9 cellular contexts compared by ENCODE assay signal in the genomic region with DNA sequence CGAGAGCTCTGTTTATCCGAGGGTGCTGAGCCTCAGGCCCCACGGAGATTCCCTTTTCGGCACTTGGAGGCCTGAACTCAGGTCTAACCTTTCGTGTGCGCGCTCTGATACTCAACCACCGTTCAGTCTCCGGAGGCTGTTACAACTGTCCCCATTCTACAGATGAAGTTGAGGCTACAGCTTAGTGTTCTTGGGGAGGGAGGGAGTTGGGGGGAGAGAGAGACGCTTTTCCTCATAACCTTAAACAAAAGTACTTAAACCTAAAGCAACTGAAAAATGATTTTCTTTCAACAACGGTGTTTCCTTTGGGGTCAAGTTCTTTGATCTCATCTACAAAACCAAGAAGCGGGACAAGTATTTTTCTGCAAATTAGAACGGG. TPM values are rescaled to one million over a fixed set of nuclear protein-coding genes. Genes with fewer than 3 reads are reported as not detected.
A peak's percentile ranks its signal among the peaks of the same experiment; 100 is the strongest.
DNase-seq lines count a peak whose midpoint lies in the region; ATAC-seq and TF ChIP-seq lines count a peak whose summit lies in the region.
"Had no signal": no experiment of that assay in that cellular context is flagged by ENCODE, and none has a peak within 500 bp of the region (broad histone marks: within the 10 kb centered on the region; RNA-seq: fewer than 3 reads in every experiment).

No MANE protein-coding gene starts in this region.

- H3K4me2 ChIP-seq in OCI-LY1 (ENCODE audit: low read length) = peak overlapping the region; percentile 95

- H3K9me3 Mint-ChIP-seq in Caco-2 (ENCODE audit: unreplicated experiment) = no peaks in the 10 kb centered on the region

- H3K27ac ChIP-seq in OCI-LY1 (ENCODE audit: low read depth, low read length, poor library complexity, severe bottlenecking) (no peak overlapping the region), neutrophil (no peak overlapping the region)

- POLR2A ChIA-PET in Caco-2 (lab: Charles Lee) = no interaction called here

- BruUV-seq in Caco-2 (replicated peaks; lab: Mats Ljungman, UMichigan) = no TSS peak

- no peaks in the 10 kb centered on the region for H3K4me1 ChIP-seq in Caco-2
- H3K4me1 ChIP-seq in OCI-LY1 (ENCODE audit: insufficient read depth, low read length, severe bottlenecking) = peaks cover 29% of the 10 kb centered on the region
- no peaks in the 10 kb centered on the region for H3K4me1 ChIP-seq in endocrine pancreas (ENCODE audit: control insufficient read depth, insufficient read depth, low read length)
- peaks cover 34 to 37% of the 10 kb centered on the region in 2 experiments for H3K4me1 ChIP-seq in neutrophil (ENCODE audit: control insufficient read depth in 1 of 2, insufficient read depth in 1 of 2, low read depth in 1 of 2, low read length in 1 of 2)

- DNase-seq in Caco-2 (no peak), HCEC 1CT (no peak)
- DNase-seq in central memory CD4-positive, alpha-beta T cell = no peak
- DNase-seq: NCI-H1436 had no signal

- H3K4me3 Mint-ChIP-seq in Caco-2 (ENCODE audit: unreplicated experiment) = peak overlapping the region; percentile 68

- intact Hi-C loops in Caco-2 (cut with micrococcal nuclease; ENCODE audit: unreplicated experiment) = no loop called here

- no peak overlapping the region for H3K27ac Mint-ChIP-seq in Caco-2 (ENCODE audit: unreplicated experiment)

- H3F3A ChIP-seq in OCI-LY1 (ENCODE audit: insufficient read depth, low read length) = no peaks in the 10 kb centered on the region

- H3K9me2 ChIP-seq in OCI-LY1 (ENCODE audit: low read depth, low read length) = no peaks in the 10 kb centered on the region

- ATAC-seq in GM18858 (IDR thresholded peaks at IDR 0.05; ENCODE audit: unreplicated experiment) = no peak
- ATAC-seq in HG02642 (IDR thresholded peaks at IDR 0.05; ENCODE audit: poor library complexity, unreplicated experiment) = no peak

- H3K4me1 Mint-ChIP-seq in Caco-2 (ENCODE audit: low read depth, unreplicated experiment) = no peaks in the 10 kb centered on the region

- H3K27me3 ChIP-seq in Caco-2 (replicated peaks; ENCODE audit: control insufficient read depth, insufficient read depth, low read length) (no peaks in the 10 kb centered on the region; the same call in 1 of the 2 replicates), OCI-LY1 (ENCODE audit: insufficient read depth, low read length) (peaks cover 6% of the 10 kb centered on the region; the same call in 1 of the 2 replicates), endocrine pancreas (ENCODE audit: control insufficient read depth, insufficient read depth, low read length) (no peaks in the 10 kb centered on the region), neutrophil (peaks cover 96% of the 10 kb centered on the region)

- TF ChIP-seq CTCF in Caco-2 (IDR thresholded peaks at IDR 0.05; ENCODE audit: insufficient read depth in 1 of 2, low read depth in 1 of 2, low read length in 1 of 2, severe bottlenecking in 1 of 2, unreplicated experiment in 1 of 2) (no peak), OCI-LY1 (IDR thresholded peaks at IDR 0.05; ENCODE audit: low read length) (no peak), neutrophil (IDR thresholded peaks at IDR 0.05) (no peak)

- H3K4me3 ChIP-seq in Caco-2 (ENCODE audit: low read depth, low read length) (no peak overlapping the region), OCI-LY1 (ENCODE audit: low read depth, low read length, poor library complexity, severe bottlenecking) (peak overlapping the region; percentile 82), endocrine pancreas (ENCODE audit: control insufficient read depth, insufficient read depth, low read length) (peak overlapping the region; percentile 7), neutrophil (ENCODE audit: low read depth in 1 of 2, low read length in 1 of 2) (peak overlapping the region; percentile 79 to 91)

- H3K27me3 Mint-ChIP-seq in Caco-2 (ENCODE audit: insufficient read depth, unreplicated experiment) = peaks cover 28% of the 10 kb centered on the region

- H2AFZ ChIP-seq in OCI-LY1 (ENCODE audit: low read length) = no peak overlapping the region

- H4K20me1 ChIP-seq in OCI-LY1 (ENCODE audit: insufficient read depth, low read length) = no peaks in the 10 kb centered on the region

- no peaks in the 10 kb centered on the region; the same call in 1 of the 2 replicates for H3K9me3 ChIP-seq in Caco-2
- no peaks in the 10 kb centered on the region for H3K9me3 ChIP-seq in OCI-LY1 (ENCODE audit: low read length)
- H3K9me3 ChIP-seq in endocrine pancreas (ENCODE audit: control insufficient read depth, low read length) = no peaks in the 10 kb centered on the region
- H3K9me3 ChIP-seq in neutrophil = no peaks in the 10 kb centered on the region

- peak overlapping the region; percentile 63; the same call in 1 of the 2 replicates for H3K9ac ChIP-seq in OCI-LY1 (ENCODE audit: low read length)
- H3K9ac ChIP-seq in endocrine pancreas (ENCODE audit: control insufficient read depth, insufficient read depth, low read length) = no peak overlapping the region

- no peaks in the 10 kb centered on the region for H3K36me3 Mint-ChIP-seq in Caco-2 (ENCODE audit: insufficient read depth, unreplicated experiment)

- CTCF ChIA-PET in Caco-2 (lab: Charles Lee) = no interaction called here

- H3K36me3 ChIP-seq in Caco-2 (ENCODE audit: control insufficient read depth, insufficient read depth, low read length) (no peaks in the 10 kb centered on the region), OCI-LY1 (ENCODE audit: insufficient read depth, low read length) (no peaks in the 10 kb centered on the region), endocrine pancreas (ENCODE audit: control insufficient read depth, insufficient read depth, low read length) (no peaks in the 10 kb centered on the region), neutrophil (peaks cover 7% of the 10 kb centered on the region)

- H3K79me2 ChIP-seq in OCI-LY1 (ENCODE audit: insufficient read depth, low read length) = no peaks in the 10 kb centered on the region

RNA-seq across cellular contexts. Expression of a gene that starts 1.0 kb away (rescaled TPM):
- total RNA-seq in Caco-2 (2022) = not detected in 2 replicates
